Comparison of ENCODE assay signal across 11 cellular contexts in the genomic region with DNA sequence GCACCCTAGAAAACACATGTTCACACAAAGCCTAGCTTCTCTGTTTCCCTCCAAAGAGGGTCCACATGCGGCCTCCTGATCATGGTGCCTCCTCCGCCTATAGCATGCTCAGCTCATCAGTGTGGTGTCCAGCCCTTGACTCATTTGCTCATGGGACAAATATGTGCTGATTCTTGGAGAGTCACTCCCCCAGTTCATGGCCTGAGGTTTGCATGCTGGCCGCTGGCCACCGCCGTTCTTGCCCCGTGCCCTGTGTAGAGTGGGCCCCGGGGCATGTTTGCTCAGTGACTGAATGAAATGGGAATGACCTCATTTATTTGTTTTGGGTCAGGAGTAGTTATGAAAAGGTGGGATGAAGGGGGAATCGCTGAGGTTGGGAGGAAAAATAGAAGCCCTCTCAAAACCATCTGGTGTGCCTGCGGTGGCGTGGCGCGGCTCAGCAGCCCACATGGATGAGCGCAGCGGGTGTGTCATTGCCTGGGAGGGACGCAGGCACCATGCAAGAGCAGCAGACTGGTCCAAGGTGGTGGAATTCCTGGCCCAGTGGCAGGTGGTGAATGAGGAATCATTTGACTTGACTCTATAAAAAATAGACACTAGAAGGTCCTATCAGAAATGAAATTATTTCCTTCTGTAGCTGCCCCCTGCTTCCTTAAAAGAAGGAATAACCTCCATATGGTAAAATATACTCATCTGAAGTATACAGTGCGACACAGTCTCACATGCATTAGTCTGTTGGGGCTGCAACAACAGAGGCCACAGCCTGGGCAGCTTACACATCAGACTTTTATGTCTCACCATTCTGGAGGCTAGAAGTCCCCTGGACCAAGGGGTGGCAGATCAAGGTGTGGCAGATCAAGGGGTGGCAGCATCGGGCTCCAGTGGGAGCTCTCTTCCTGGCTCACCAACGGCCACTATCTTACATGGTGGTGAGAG. TPM values are rescaled to one million over a fixed set of nuclear protein-coding genes. Genes with fewer than 3 reads are reported as not detected.
DNase-seq lines count a peak whose midpoint lies in the region; ATAC-seq and TF ChIP-seq lines count a peak whose summit lies in the region.
"Had no signal": no experiment of that assay in that cellular context is flagged by ENCODE, and none has a peak within 500 bp of the region (broad histone marks: within the 10 kb centered on the region; RNA-seq: fewer than 3 reads in every experiment).

No MANE protein-coding gene starts in this region.

- H3K4me2 ChIP-seq in trophoblast cell (ENCODE audit: low read length): no peak overlapping the region

- H3K4me3 ChIP-seq in trophoblast cell (ENCODE audit: low read depth, low read length): no peak overlapping the region

- no peaks in the 10 kb centered on the region for H3K27me3 Mint-ChIP-seq in chondrocyte (ENCODE audit: low read depth)

- no peak overlapping the region for H2BK5ac ChIP-seq in trophoblast cell (ENCODE audit: low read depth, low read length, poor library complexity)

- no peak for TF ChIP-seq CTCF in chondrocyte (IDR thresholded peaks at IDR 0.05)

- H3K36me3 ChIP-seq in trophoblast cell (ENCODE audit: control insufficient read depth in 1 of 2, insufficient read depth in 2 of 2, low read length in 2 of 2): peaks cover 74 to 86% of the 10 kb centered on the region in 2 experiments

- peaks cover 0 to 3% of the 10 kb centered on the region in 2 experiments for H3K4me1 ChIP-seq in trophoblast cell (ENCODE audit: control insufficient read depth in 1 of 2, insufficient read depth in 2 of 2, low read length in 2 of 2)

- no peak for ATAC-seq in HG03135 (IDR thresholded peaks at IDR 0.05; ENCODE audit: unreplicated experiment)

- no peak overlapping the region for H3K9ac ChIP-seq in trophoblast cell (ENCODE audit: low read length)

- H2AK5ac ChIP-seq in trophoblast cell (ENCODE audit: low read length): no peak overlapping the region

- H3K36me3 Mint-ChIP-seq in chondrocyte (ENCODE audit: low read depth): peaks cover 6% of the 10 kb centered on the region

- peak overlapping the region; percentile 83 for H3K27ac Mint-ChIP-seq in chondrocyte (ENCODE audit: unreplicated experiment)

- H3K4me1 Mint-ChIP-seq in chondrocyte (ENCODE audit: low read depth): peaks cover 31% of the 10 kb centered on the region
- H3K4me1 Mint-ChIP-seq: mesothelial cell of epicardium had no signal

- WGBS in trophoblast cell (ENCODE audit: extremely low coverage, insufficient coverage, insufficient read length): no CpG with 5 or more reads among the region's 18 CpGs

- H4K8ac ChIP-seq in trophoblast cell (ENCODE audit: low read depth, low read length): no peak overlapping the region

- H2AFZ ChIP-seq in trophoblast cell (ENCODE audit: insufficient read depth, low read length, poor library complexity): no peak overlapping the region

- H3K4ac ChIP-seq in trophoblast cell (ENCODE audit: low read depth, low read length): no peak overlapping the region

- no peak overlapping the region for H3K27ac ChIP-seq in trophoblast cell (ENCODE audit: low read depth, low read length)

- no peak overlapping the region for H4K91ac ChIP-seq in trophoblast cell (ENCODE audit: low read depth, low read length)

- H2BK12ac ChIP-seq in trophoblast cell (ENCODE audit: low read length): no peak overlapping the region

- no peak overlapping the region for H3K23ac ChIP-seq in trophoblast cell (ENCODE audit: low read length)

- no peak overlapping the region for H3K14ac ChIP-seq in trophoblast cell (ENCODE audit: low read length)

- H3K4me3 Mint-ChIP-seq in chondrocyte (ENCODE audit: unreplicated experiment): no peak overlapping the region
- H3K4me3 Mint-ChIP-seq: mesothelial cell of epicardium had no signal

- peak overlapping the region; percentile 69 for H3K18ac ChIP-seq in trophoblast cell (ENCODE audit: low read length)

- H3K9me3 Mint-ChIP-seq in chondrocyte (ENCODE audit: low read depth): peaks cover 4% of the 10 kb centered on the region

- no peak overlapping the region for H2BK120ac ChIP-seq in trophoblast cell (ENCODE audit: insufficient read depth, low read length, poor library complexity)

- no peaks in the 10 kb centered on the region for H3K9me3 ChIP-seq in trophoblast cell (ENCODE audit: insufficient read depth, low read depth, low read length)

- no peak overlapping the region for H4K12ac ChIP-seq in trophoblast cell (ENCODE audit: low read depth, low read length)

- no peaks in the 10 kb centered on the region for H3K79me2 ChIP-seq in trophoblast cell (ENCODE audit: control insufficient read depth, insufficient read depth, low read length, poor library complexity)

- no peaks in the 10 kb centered on the region for H3K79me1 ChIP-seq in trophoblast cell (ENCODE audit: low read length)

- H3K27me3 ChIP-seq in trophoblast cell (ENCODE audit: insufficient read depth, low read length): no peaks in the 10 kb centered on the region

- DNase-seq in ELR (ENCODE audit: low read depth) (peak; percentile 99), NCI-H510A treated with DMSO at 0.1 percent for 48 hours (lab: John Stamatoyannopoulos, UW) (peak; percentile 63), chondrocyte (ENCODE audit: low spot score) (no peak), trophoblast cell (peak; percentile 78), T-helper 9 cell (no peak), mesenteric fat pad (ENCODE audit: low spot score) (no peak)
- DNase-seq in activated T-cell treated with anti-CD3 and anti-CD28 coated beads, Interleukin-2, amount 50 U/mL, for 1 hour: no peak
- DNase-seq: activated CD8-positive, alpha-beta memory T cell treated with anti-CD3 and anti-CD28 coated beads for 24 hours; NCI-H526 had no signal

RNA-seq across cellular contexts. Expression of a gene that starts 31.7 kb away (rescaled TPM):
- 1.7 to 12.1 TPM (median 11.7 TPM) in 3 replicates for total RNA-seq in chondrocyte
- 121 and 124 TPM in 2 replicates for polyA plus RNA-seq in trophoblast cell (2013)
- 256 TPM for total RNA-seq in mesenteric fat pad

Comparison
In these comparisons a context has a peak if more than half of its experiments do, and no peak if none do; other contexts are left out.
1. DNase-seq: peak in ELR (single experiment), NCI-H510A treated with DMSO at 0.1 percent for 48 hours (single experiment) and trophoblast cell (2 of 2); none in chondrocyte (single experiment), activated T-cell treated with anti-CD3 and anti-CD28 coated beads, Interleukin-2, amount 50 U/mL, for 1 hour (single experiment), T-helper 9 cell (single experiment) and mesenteric fat pad (single experiment).
2. RNA of a gene that starts 31.7 kb away (total RNA-seq): 256 TPM in mesenteric fat pad (single experiment); 1.7 to 12.1 TPM in chondrocyte; every median in the first group is over 10 times any median in the second.